In genomic region chr3:127543441-127543840, GRCh38 we compare ENCODE assay signal across 16 cellular contexts. TPM values are rescaled to one million over a fixed set of nuclear protein-coding genes. Genes with fewer than 3 reads are reported as not detected.
DNase-seq lines count a peak whose midpoint lies in the region; ATAC-seq, FAIRE-seq and TF ChIP-seq lines count a peak whose summit lies in the region.
"Had no signal": no experiment of that assay in that cellular context is flagged by ENCODE, and none has a peak within 500 bp of the region (broad histone marks: within the 10 kb centered on the region; RNA-seq: fewer than 3 reads in every experiment).

No MANE protein-coding gene starts in this region.

- H2AFZ ChIP-seq in H1 (ENCODE audit: low read length), result no peak overlapping the region
- H2AFZ ChIP-seq: GM23248 had no signal

- no peak for ATAC-seq in HG03196 (IDR thresholded peaks at IDR 0.05; ENCODE audit: unreplicated experiment)
- no peak for ATAC-seq in sciatic nerve

- no peak overlapping the region for H3K23ac ChIP-seq in H1 (ENCODE audit: insufficient read length)

- H3K36me3 ChIP-seq in WERI-Rb-1 (no peaks in the 10 kb centered on the region), H1 (ENCODE audit: control insufficient read depth in 2 of 4, insufficient read depth in 4 of 4, low read length in 3 of 4) (no peaks in the 10 kb centered on the region), mucosa of stomach (ENCODE audit: control insufficient read depth, insufficient read depth, low read length) (no peaks in the 10 kb centered on the region), stomach (no peaks in the 10 kb centered on the region)

- peak overlapping the region; percentile 56 for H4K91ac ChIP-seq in H1 (replicated peaks; ENCODE audit: insufficient read length, low read length)

- H3K4me1 ChIP-seq in H1 (replicated peaks in 1 of 4; ENCODE audit: control insufficient read depth in 3 of 4, insufficient read depth in 4 of 4, low read length in 3 of 4), result peaks cover 0 to 9% (median 6%) of the 10 kb centered on the region in 4 experiments; a peak in 6 of 7 replicates
- peaks cover 64% of the 10 kb centered on the region for H3K4me1 ChIP-seq in mucosa of stomach (ENCODE audit: control insufficient read depth, insufficient read depth, low read length)
- peaks cover 45 to 59% (median 55%) of the 10 kb centered on the region in 4 donors for H3K4me1 ChIP-seq in stomach

- no peak overlapping the region for H3K56ac ChIP-seq in H1 (replicated peaks; ENCODE audit: insufficient read length, low read depth, low read length)

- H2BK5ac ChIP-seq in H1 (ENCODE audit: low read depth, low read length), result no peak overlapping the region

- DNase-seq in WERI-Rb-1 (no peak), H1 (ENCODE audit: low read depth in 1 of 2, low spot score in 2 of 2) (no peak), stomach (no peak), foreskin melanocyte (no peak), sciatic nerve (ENCODE audit: low spot score) (no peak), NCI-H2029 treated with DMSO at 0.1 percent for 48 hours (lab: John Stamatoyannopoulos, UW) (no peak)
- DNase-seq: CD4-positive, alpha-beta memory T cell; GM23248; HCEC 1CT; SIG-M5 had no signal

- TF ChIP-seq POLR2A in H1 (IDR thresholded peaks at IDR 0.05; ENCODE audit: control extremely low read depth in 1 of 2, low read depth in 2 of 2, low read length in 2 of 2) (no peak), stomach (IDR thresholded peaks at IDR 0.05) (no peak)

- no peak overlapping the region for H2AK5ac ChIP-seq in H1 (ENCODE audit: low read depth, low read length)

- WGBS in H1 (ENCODE audit: extremely low coverage in 1 of 2, insufficient coverage in 1 of 2, insufficient read length in 1 of 2, insufficient replicate concordance in 2 of 2, low coverage in 1 of 2, low lambda C conversion rate in 2 of 2, missing lambda C conversion rate in 1 of 2), 2 experiments, result 86% methylated on average over 11 of the region's 12 CpGs; no CpG with 5 or more reads in 1 of the 2 experiments
- 63 to 83% (median 69%) methylated on average over 12 of the region's 12 CpGs for WGBS in stomach, 5 donors

- no peak overlapping the region for H4K8ac ChIP-seq in H1 (ENCODE audit: extremely low read depth, insufficient read depth, low read length)

- POLR2A ChIA-PET in H1 (lab: Charles Lee; ENCODE audit: partially characterized antibody), result no interaction called here

- no peak overlapping the region for H4K5ac ChIP-seq in H1 (ENCODE audit: insufficient read length, low read depth, low read length)

- peaks cover 8% of the 10 kb centered on the region; the same call in 1 of the 2 replicates for H3K23me2 ChIP-seq in H1 (ENCODE audit: low read depth, low read length)

- H2BK15ac ChIP-seq in H1 (ENCODE audit: low read length), result no peak overlapping the region

- no peak overlapping the region for H3K4me2 ChIP-seq in H1 (ENCODE audit: insufficient read depth in 1 of 2, low read depth in 2 of 2, low read length in 2 of 2)
- H3K4me2 ChIP-seq: A549 had no signal

- FAIRE-seq in H1 (lab: Jason Lieb, UNC), result no peak
- FAIRE-seq: A549, G401.6 had no signal

- no peaks in the 10 kb centered on the region for H3K27me3 ChIP-seq in WERI-Rb-1 (ENCODE audit: insufficient read depth, low read depth, severe bottlenecking)
- peaks cover 0 to 3% (median 0%) of the 10 kb centered on the region in 4 experiments; a peak in 2 of 7 replicates for H3K27me3 ChIP-seq in H1 (replicated peaks in 1 of 4; ENCODE audit: control insufficient read depth in 3 of 4, extremely low read depth in 1 of 4, insufficient read depth in 3 of 4, low read length in 3 of 4)
- no peaks in the 10 kb centered on the region for H3K27me3 ChIP-seq in mucosa of stomach (ENCODE audit: control insufficient read depth, insufficient read depth, low read length)
- no peaks in the 10 kb centered on the region for H3K27me3 ChIP-seq in stomach

- H3K9me3 ChIP-seq in WERI-Rb-1 (ENCODE audit: severe bottlenecking) (no peaks in the 10 kb centered on the region), H1 (ENCODE audit: insufficient read depth in 2 of 2, low read depth in 1 of 2, low read length in 1 of 2) (no peaks in the 10 kb centered on the region), mucosa of stomach (ENCODE audit: control insufficient read depth, low read length) (no peaks in the 10 kb centered on the region), stomach (no peaks in the 10 kb centered on the region)
- H3K9me3 ChIP-seq: A549, Caco-2 had no signal

- H2BK12ac ChIP-seq in H1 (ENCODE audit: low read depth, low read length), result peak overlapping the region; percentile 35; the same call in 1 of the 2 replicates

- no peak overlapping the region for H2BK20ac ChIP-seq in H1 (ENCODE audit: low read length)

- no peak for TF ChIP-seq RAD21 in H1 (IDR thresholded peaks at IDR 0.05 in 1 of 2, conservative IDR thresholded peaks at IDR 0.05 in 1 of 2; ENCODE audit: low read depth in 2 of 2, low read length in 2 of 2)

- H3K4ac ChIP-seq in H1 (replicated peaks; ENCODE audit: insufficient read length, low read depth, low read length), result no peak overlapping the region

- CTCF ChIA-PET in H1 (lab: Charles Lee; ENCODE audit: partially characterized antibody), result interaction anchor here (0.5 to 9.0 kb wide), 21 partner anchors 8 to 1045 kb away, joined by 3 to 69 read pairs (median 3); no protein-coding TSS in a partner anchor

- H3K18ac ChIP-seq in H1 (ENCODE audit: extremely low read depth, low read length), result no peak overlapping the region

- no peaks in the 10 kb centered on the region for H3K79me2 ChIP-seq in H1 (ENCODE audit: control insufficient read depth in 1 of 2, insufficient read depth in 2 of 2, low read length in 2 of 2)

- H2BK120ac ChIP-seq in H1 (replicated peaks; ENCODE audit: low read depth, low read length), result no peak overlapping the region

- no peaks in the 10 kb centered on the region for H4K20me1 ChIP-seq in H1 (replicated peaks in 1 of 2; ENCODE audit: control insufficient read depth in 1 of 2, insufficient read depth in 2 of 2, low read length in 2 of 2)

- no peak overlapping the region for H3K14ac ChIP-seq in H1 (ENCODE audit: insufficient read length)

- H3K27ac ChIP-seq in WERI-Rb-1 (peak overlapping the region; percentile 99), H1 (ENCODE audit: low read depth, low read length) (no peak overlapping the region), stomach (peak overlapping the region; percentile 81 to 91 (median 88))
- H3K27ac ChIP-seq: A549, GM23248, SK-N-MC had no signal

- H3K9ac ChIP-seq in H1 (replicated peaks in 1 of 4; ENCODE audit: extremely low read depth in 1 of 4, low read depth in 3 of 4, low read length in 3 of 4), result no peak overlapping the region
- H3K9ac ChIP-seq in mucosa of stomach (ENCODE audit: low read length), result peak overlapping the region; percentile 51
- H3K9ac ChIP-seq: GM23248 had no signal

- intact Hi-C loops in stomach (cut with DNase I; ENCODE audit: low total_unique reads), result loop anchor here (10.0 kb wide), 1 partner anchor 859 kb away; no protein-coding TSS in a partner anchor
- intact Hi-C loops in sciatic nerve (cut with DNase I), result loop anchor here (10.0 kb wide), 1 partner anchor 859 kb away; no protein-coding TSS in a partner anchor

- TF ChIP-seq CTCF in WERI-Rb-1 (IDR thresholded peaks at IDR 0.05; ENCODE audit: low read depth, low read length) (no peak), H1 (IDR thresholded peaks at IDR 0.05; ENCODE audit: control extremely low read depth in 1 of 3, insufficient read depth in 1 of 3, low read depth in 1 of 3, low read length in 3 of 3) (no peak), stomach (IDR thresholded peaks at IDR 0.05) (no peak)

- TF ChIP-seq EP300 in H1 (IDR thresholded peaks at IDR 0.05; ENCODE audit: borderline replicate concordance in 1 of 2, low read depth in 2 of 2, low read length in 2 of 2) (no peak), stomach (IDR thresholded peaks at IDR 0.05) (no peak)

- H3K4me3 ChIP-seq in WERI-Rb-1 (ENCODE audit: low read depth, low read length) (no peak overlapping the region), H1 (ENCODE audit: extremely low read depth in 1 of 4, insufficient read depth in 2 of 4, low read depth in 3 of 4, low read length in 4 of 4) (no peak overlapping the region), mucosa of stomach (ENCODE audit: low read length) (no peak overlapping the region), stomach (no peak overlapping the region)
- H3K4me3 ChIP-seq: A549, GM23248, SK-N-MC had no signal

- no peaks in the 10 kb centered on the region for H3K79me1 ChIP-seq in H1 (ENCODE audit: low read depth, low read length)

TF ChIP-seq in H1, 55 proteins besides CTCF, POLR2A, EP300 and RAD21:
- no peak for TF ChIP-seq FOSL1 (IDR thresholded peaks at IDR 0.05; ENCODE audit: insufficient read depth, low read depth, low read length)
- no peak for TF ChIP-seq NANOG (IDR thresholded peaks at IDR 0.05; ENCODE audit: insufficient read depth, low read depth, low read length, poor library complexity, severe bottlenecking)
- no peak for TF ChIP-seq SRF (IDR thresholded peaks at IDR 0.05; ENCODE audit: low read depth, low read length)

RNA-seq across cellular contexts. Expression of gene TPRA1, which starts 47.1 kb away (rescaled TPM):
- 17.9 and 18.8 TPM in 2 replicates for total RNA-seq in H1 (2021; fragmentation: NEBNext Ultra II Directional; extraction: Animal tissue kit (Norgen Biotek cat#: 25700))
- polyA plus RNA-seq in H1 (2011; rRNA removed) (38.5 and 40.4 TPM in 2 replicates), stomach (10 to 100 TPM; 10.1 to 22.9 (median 14.6) TPM)
- polyA plus RNA-seq in H1 (2011; cell fraction: cytosol; rRNA removed), result 26.2 TPM
- polyA plus RNA-seq in H1 (2011; cell fraction: nucleus; rRNA removed), result 44.8 TPM
- 13.6 to 21.6 TPM (median 19.1 TPM) in 4 replicates for polyA plus RNA-seq in H1 (2012, experiment 1 of 2)
- polyA plus RNA-seq in H1 (2012, experiment 2 of 2), result 22.5 TPM
- polyA plus RNA-seq in H1 (2013, experiment 1 of 2), result 16.6 TPM
- 17.0 TPM for polyA plus RNA-seq in H1 (2013, experiment 2 of 2)
- 17.8 and 25.6 TPM in 2 replicates for polyA minus RNA-seq in H1 (2011; rRNA and poly(A)+ RNA removed)
- 13.9 TPM for polyA minus RNA-seq in H1 (2011; cell fraction: cytosol; rRNA and poly(A)+ RNA removed)
- polyA minus RNA-seq in H1 (2011; cell fraction: nucleus; rRNA and poly(A)+ RNA removed), result 13.7 TPM
- total RNA-seq in stomach (10 to 100 TPM; 12.8 to 46.4 (median 25.8) TPM), sciatic nerve (31.3 TPM)

RNA-seq across cellular contexts. Expression of gene MCM2, which starts 54.8 kb away (rescaled TPM):
- total RNA-seq in H1 (2021; fragmentation: NEBNext Ultra II Directional; extraction: Animal tissue kit (Norgen Biotek cat#: 25700)), result 147 and 152 TPM in 2 replicates
- 198 and 219 TPM in 2 replicates for polyA plus RNA-seq in H1 (2011; rRNA removed)
- 192 TPM for polyA plus RNA-seq in H1 (2011; cell fraction: cytosol; rRNA removed)
- polyA plus RNA-seq in H1 (2011; cell fraction: nucleus; rRNA removed), result 281 TPM
- polyA plus RNA-seq in H1 (2012, experiment 1 of 2), result 113 to 163 TPM (median 157 TPM) in 4 replicates
- polyA plus RNA-seq in H1 (2012, experiment 2 of 2), result 121 TPM
- polyA plus RNA-seq in H1 (2013, experiment 1 of 2), result 66.3 TPM
- 61.3 TPM for polyA plus RNA-seq in H1 (2013, experiment 2 of 2)
- polyA minus RNA-seq in H1 (2011; rRNA and poly(A)+ RNA removed), result 251 and 304 TPM in 2 replicates
- 156 TPM for polyA minus RNA-seq in H1 (2011; cell fraction: cytosol; rRNA and poly(A)+ RNA removed)
- 124 TPM for polyA minus RNA-seq in H1 (2011; cell fraction: nucleus; rRNA and poly(A)+ RNA removed)
- 10 to 100 TPM in 1 of 5 donors, 1 to 10 TPM in 3, not detected in 1; 2.6 to 16.5 (median 7.6) TPM for total RNA-seq in stomach
- polyA plus RNA-seq in stomach, result 1 to 10 TPM; 3.4 to 6.8 (median 5.4) TPM
- total RNA-seq in sciatic nerve, result 4.6 TPM
